Comparison of ENCODE assay signal across 14 cellular contexts in genomic region chr15:96366526-96366877, GRCh38. TPM values are rescaled to one million over a fixed set of nuclear protein-coding genes. Genes with fewer than 3 reads are reported as not detected.
"Had no signal": no experiment of that assay in that cellular context is flagged by ENCODE, and none has a peak within 500 bp of the region (broad histone marks: within the 10 kb centered on the region; RNA-seq: fewer than 3 reads in every experiment).

No MANE protein-coding gene starts in this region.

- H3K4me1 ChIP-seq: psoas muscle had no signal

- DNase-seq: activated CD4-positive, alpha-beta T cell treated with anti-CD3 and anti-CD28 coated beads for 36 hours; activated CD8-positive, alpha-beta T cell treated with anti-CD3 and anti-CD28 coated beads, Interleukin-2, amount 10 ng/mL, durations not matched to agents 7 days and 5 days; activated naive CD4-positive, alpha-beta T cell; effector CD8-positive, alpha-beta T cell; gastrocnemius medialis; heart right ventricle; psoas muscle; stimulated activated CD4-positive, alpha-beta T cell treated with anti-CD3 and anti-CD28 coated beads, Interleukin-12 subunit alpha, Interleukin-12 subunit beta, amount 100 ng/mL, for 4 hours; stimulated activated naive CD4-positive, alpha-beta T cell treated with Interleukin-2 at 50 U/mL for 16 hours; T-cell; T1000 had no signal

- ATAC-seq: activated CD4-positive, alpha-beta T cell treated with anti-CD3 and anti-CD28 coated beads for 36 hours; activated CD8-positive, alpha-beta T cell treated with anti-CD3 and anti-CD28 coated beads, Interleukin-2, amount 10 ng/mL, durations not matched to agents 7 days and 5 days; gastrocnemius medialis; heart right ventricle; psoas muscle; T-cell had no signal

- H3K4me3 ChIP-seq: gastrocnemius medialis, heart right ventricle, psoas muscle, upper lobe of left lung had no signal

- H3K27ac ChIP-seq: gastrocnemius medialis, heart right ventricle, psoas muscle, upper lobe of left lung, VCaP had no signal

- H3K36me3 ChIP-seq: gastrocnemius medialis, heart right ventricle, upper lobe of left lung had no signal

- H3K9me3 ChIP-seq: gastrocnemius medialis, heart right ventricle, psoas muscle, upper lobe of left lung had no signal

RNA-seq across cellular contexts. Expression of gene NR2F2, which starts 36.0 kb away (rescaled TPM):
- total RNA-seq: activated CD4-positive, alpha-beta T cell treated with anti-CD3 and anti-CD28 coated beads for 36 hours; activated CD8-positive, alpha-beta T cell treated with anti-CD3 and anti-CD28 coated beads, Interleukin-2, amount 10 ng/mL, durations not matched to agents 7 days and 5 days; activated T-helper 1 cell treated with anti-CD3 and anti-CD28 coated beads, Interleukin-12 subunit alpha, Interleukin-12 subunit beta, Interleukin-2, Interleukin-4 antibody, amounts not matched to agents 30 ng/mL and 10 ng/mL and 1 ng/mL, durations not matched to agents 14 hours and 24 hours and 36 hours had no signal
